ENCODE assay signal across 8 cellular contexts in the genomic region with DNA sequence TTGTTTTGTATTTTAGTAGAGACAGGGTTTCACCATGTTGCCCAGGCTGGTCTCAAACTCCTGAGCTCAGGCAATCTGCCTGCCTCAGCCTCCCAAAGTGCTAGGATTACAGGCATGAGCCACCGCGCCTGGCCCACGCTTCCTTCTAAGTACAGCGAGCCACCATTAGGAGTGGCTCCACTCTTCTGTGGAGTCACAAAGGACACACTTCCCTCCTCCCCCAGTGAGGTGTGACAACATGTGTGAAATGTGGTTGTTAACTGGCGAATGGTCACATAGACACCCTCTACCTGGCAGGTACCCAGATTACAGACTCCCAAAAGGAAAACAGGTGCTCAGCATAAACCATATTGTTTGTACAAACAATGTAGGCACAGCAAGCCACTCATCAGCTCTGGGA.
DNase-seq lines count a peak whose midpoint lies in the region; ATAC-seq and TF ChIP-seq lines count a peak whose summit lies in the region.
"Not testable (repeated sequence)": the region's sequence is repeated elsewhere in the genome, so short reads cannot be mapped to it uniquely, and the experiment has no call there.

No MANE protein-coding gene starts in this region.

- intact Hi-C loops in CD4-positive, alpha-beta memory T cell (cut with micrococcal nuclease); natural killer cell (cut with micrococcal nuclease): not testable (repeated sequence)

- peak overlapping the region in 6 of 7 donors; percentile 14 to 77 (median 38) for H3K27ac Mint-ChIP-seq in CD4-positive, alpha-beta memory T cell
- H3K27ac Mint-ChIP-seq in WTC11 (0 out of 2 replicates have a peak overlapping the region, but pooled peaks have one; percentile 59), natural killer cell (peak overlapping the region; percentile 86 to 89)
- peak overlapping the region; percentile 47 for H3K27ac Mint-ChIP-seq in activated T-cell treated with anti-CD3 and anti-CD28 coated beads, Interleukin-2, amount 50 U/mL, for 24 hours
- peak overlapping the region; percentile 3 for H3K27ac Mint-ChIP-seq in activated naive CD8-positive, alpha-beta T cell treated with anti-CD3 and anti-CD28 coated beads for 36 hours
- peak overlapping the region; percentile 70 for H3K27ac Mint-ChIP-seq in stimulated activated effector memory CD8-positive, alpha-beta T cell treated with anti-CD3 and anti-CD28 coated beads, Interleukin-12 subunit alpha, Interleukin-12 subunit beta, amount 100 ng/mL, for 72 hours

- H3K9me3 Mint-ChIP-seq in CD4-positive, alpha-beta memory T cell; WTC11; activated T-cell treated with anti-CD3 and anti-CD28 coated beads, Interleukin-2, amount 50 U/mL, for 24 hours; activated naive CD8-positive, alpha-beta T cell treated with anti-CD3 and anti-CD28 coated beads for 36 hours; natural killer cell; stimulated activated effector memory CD8-positive, alpha-beta T cell treated with anti-CD3 and anti-CD28 coated beads, Interleukin-12 subunit alpha, Interleukin-12 subunit beta, amount 100 ng/mL, for 72 hours: not testable (repeated sequence)

- POLR2A ChIA-PET in CD4-positive, alpha-beta memory T cell (lab: Charles Lee; ENCODE audit: partially characterized antibody); WTC11 (lab: Charles Lee): not testable (repeated sequence)

- not testable (repeated sequence) for TF ChIP-seq CTCF in WTC11 (IDR thresholded peaks at IDR 0.05); natural killer cell (IDR thresholded peaks at IDR 0.05)

- H3K4me1 Mint-ChIP-seq in CD4-positive, alpha-beta memory T cell; WTC11; activated T-cell treated with anti-CD3 and anti-CD28 coated beads, Interleukin-2, amount 50 U/mL, for 24 hours (ENCODE audit: low read depth); activated naive CD8-positive, alpha-beta T cell treated with anti-CD3 and anti-CD28 coated beads for 36 hours: not testable (repeated sequence)
- peaks cover 57 to 66% of the 10 kb centered on the region in 2 donors for H3K4me1 Mint-ChIP-seq in natural killer cell
- H3K4me1 Mint-ChIP-seq in stimulated activated effector memory CD8-positive, alpha-beta T cell treated with anti-CD3 and anti-CD28 coated beads, Interleukin-12 subunit alpha, Interleukin-12 subunit beta, amount 100 ng/mL, for 72 hours = peaks cover 34% of the 10 kb centered on the region

- not testable (repeated sequence) for H3K27ac ChIP-seq in CD4-positive, alpha-beta memory T cell (ENCODE audit: low read depth, low read length)

- H3K36me3 ChIP-seq in CD4-positive, alpha-beta memory T cell (ENCODE audit: insufficient read depth, low read length) = peaks cover 66% of the 10 kb centered on the region

- CTCF ChIA-PET in CD4-positive, alpha-beta memory T cell (lab: Charles Lee; ENCODE audit: partially characterized antibody); WTC11 (lab: Charles Lee): not testable (repeated sequence)

- DNase-seq in CD4-positive, alpha-beta memory T cell; WTC11 (ENCODE audit: low spot score); activated T-cell treated with anti-CD3 and anti-CD28 coated beads, Interleukin-2, amount 50 U/mL, for 24 hours; activated naive CD8-positive, alpha-beta T cell treated with anti-CD3 and anti-CD28 coated beads for 36 hours; natural killer cell; stimulated activated effector memory CD8-positive, alpha-beta T cell treated with anti-CD3 and anti-CD28 coated beads, Interleukin-12 subunit alpha, Interleukin-12 subunit beta, amount 100 ng/mL, for 72 hours (ENCODE audit: low spot score in 2 of 2): not testable (repeated sequence)
- DNase-seq in NCI-H69 (lab: John Stamatoyannopoulos, UW) (peak; percentile 10), iPS-NIHi7 (ENCODE audit: extremely low spot score) (peak; percentile 4)

- ATAC-seq in WTC11; stimulated activated effector memory CD8-positive, alpha-beta T cell treated with anti-CD3 and anti-CD28 coated beads, Interleukin-12 subunit alpha, Interleukin-12 subunit beta, amount 100 ng/mL, for 72 hours: not testable (repeated sequence)
- peak; percentile 50 to 54 (median 52) for ATAC-seq in natural killer cell

- peaks cover 71 to 89% of the 10 kb centered on the region in 2 donors for H3K36me3 Mint-ChIP-seq in CD4-positive, alpha-beta memory T cell
- H3K36me3 Mint-ChIP-seq in WTC11 (peaks cover 25% of the 10 kb centered on the region), natural killer cell (peaks cover 48% of the 10 kb centered on the region)
- H3K36me3 Mint-ChIP-seq in activated T-cell treated with anti-CD3 and anti-CD28 coated beads, Interleukin-2, amount 50 U/mL, for 24 hours (ENCODE audit: low read depth) = peaks cover 90% of the 10 kb centered on the region
- H3K36me3 Mint-ChIP-seq in activated naive CD8-positive, alpha-beta T cell treated with anti-CD3 and anti-CD28 coated beads for 36 hours = peaks cover 19% of the 10 kb centered on the region
- H3K36me3 Mint-ChIP-seq in stimulated activated effector memory CD8-positive, alpha-beta T cell treated with anti-CD3 and anti-CD28 coated beads, Interleukin-12 subunit alpha, Interleukin-12 subunit beta, amount 100 ng/mL, for 72 hours = peaks cover 98% of the 10 kb centered on the region

- not testable (repeated sequence) for H3K4me3 ChIP-seq in CD4-positive, alpha-beta memory T cell (ENCODE audit: low read length in 2 of 2)

- not testable (repeated sequence) for H3K27me3 ChIP-seq in CD4-positive, alpha-beta memory T cell (ENCODE audit: insufficient read depth, low read length)

- H3K4me3 Mint-ChIP-seq in CD4-positive, alpha-beta memory T cell; WTC11; activated T-cell treated with anti-CD3 and anti-CD28 coated beads, Interleukin-2, amount 50 U/mL, for 24 hours; activated naive CD8-positive, alpha-beta T cell treated with anti-CD3 and anti-CD28 coated beads for 36 hours; stimulated activated effector memory CD8-positive, alpha-beta T cell treated with anti-CD3 and anti-CD28 coated beads, Interleukin-12 subunit alpha, Interleukin-12 subunit beta, amount 100 ng/mL, for 72 hours: not testable (repeated sequence)
- peak overlapping the region; percentile 47 for H3K4me3 Mint-ChIP-seq in natural killer cell

- H3K27me3 Mint-ChIP-seq in CD4-positive, alpha-beta memory T cell; WTC11 (ENCODE audit: low read depth); activated T-cell treated with anti-CD3 and anti-CD28 coated beads, Interleukin-2, amount 50 U/mL, for 24 hours; activated naive CD8-positive, alpha-beta T cell treated with anti-CD3 and anti-CD28 coated beads for 36 hours; natural killer cell (ENCODE audit: low read depth in 2 of 2): not testable (repeated sequence)

- H3K9me3 ChIP-seq in CD4-positive, alpha-beta memory T cell (ENCODE audit: control insufficient read depth in 1 of 2, low read length in 2 of 2) = not testable (repeated sequence)

- H3K4me1 ChIP-seq in CD4-positive, alpha-beta memory T cell (ENCODE audit: insufficient read depth, low read length) = not testable (repeated sequence)

Comparison
In these comparisons a context has a peak if more than half of its experiments do, and no peak if none do; other contexts are left out.
1. H3K27ac Mint-ChIP-seq: peak in every context shown above with its lines; median percentile 88 in natural killer cell; 70 in stimulated activated effector memory CD8-positive, alpha-beta T cell treated with anti-CD3 and anti-CD28 coated beads, Interleukin-12 subunit alpha, Interleukin-12 subunit beta, amount 100 ng/mL, for 72 hours; 59 in WTC11; 47 in activated T-cell treated with anti-CD3 and anti-CD28 coated beads, Interleukin-2, amount 50 U/mL, for 24 hours; 38 in CD4-positive, alpha-beta memory T cell; 3 in activated naive CD8-positive, alpha-beta T cell treated with anti-CD3 and anti-CD28 coated beads for 36 hours.